ENCODE assay signal across 11 cellular contexts in the genomic region with DNA sequence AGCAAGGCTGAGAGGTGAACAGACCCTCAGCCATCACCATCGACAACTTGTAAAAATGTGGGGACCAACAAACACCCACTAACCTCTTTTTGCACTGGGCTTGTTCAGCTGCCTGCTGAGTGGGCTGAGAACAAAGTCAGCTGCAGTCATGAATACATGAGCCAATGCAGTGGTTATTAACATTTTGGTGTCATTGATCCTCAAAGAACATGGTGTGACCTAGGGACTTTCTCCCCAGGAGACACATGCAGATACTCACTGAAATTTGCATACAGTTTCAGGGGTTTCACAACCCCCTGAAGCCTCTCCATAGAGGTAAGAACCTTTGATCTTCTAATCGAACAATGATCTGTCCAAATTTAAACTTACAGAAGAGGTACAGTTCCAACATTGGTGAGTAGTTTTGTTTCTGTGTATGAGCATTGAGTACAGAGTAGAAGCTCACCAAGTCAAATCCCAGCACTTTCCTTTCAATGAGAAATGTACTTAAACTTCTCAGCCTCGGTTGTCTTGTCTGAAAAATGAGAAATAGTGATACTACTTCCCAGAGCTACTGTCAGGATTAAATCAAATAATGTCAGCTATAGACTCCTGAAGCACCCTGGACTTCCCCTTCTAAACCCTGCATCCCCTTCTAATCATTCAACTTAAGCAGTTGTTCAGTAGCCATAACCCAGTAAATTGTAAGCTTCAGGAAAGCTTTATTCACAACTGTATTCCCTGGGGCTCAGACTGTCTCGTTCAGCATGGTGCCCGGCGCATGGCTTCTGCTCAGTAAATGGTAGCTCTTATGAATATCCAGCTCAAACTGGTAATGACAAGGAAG.
DNase-seq lines count a peak whose midpoint lies in the region; ATAC-seq, FAIRE-seq and TF ChIP-seq lines count a peak whose summit lies in the region.
"Had no signal": no experiment of that assay in that cellular context is flagged by ENCODE, and none has a peak within 500 bp of the region (broad histone marks: within the 10 kb centered on the region; RNA-seq: fewer than 3 reads in every experiment).

No MANE protein-coding gene starts in this region.

- ATAC-seq in activated CD4-positive, alpha-beta T cell treated with anti-CD3 and anti-CD28 coated beads for 36 hours = peak; percentile 71
- ATAC-seq in GM21619 (IDR thresholded peaks at IDR 0.05; ENCODE audit: unreplicated experiment) (peak; percentile 80), HG03520 (IDR thresholded peaks at IDR 0.05; ENCODE audit: unreplicated experiment) (peak; percentile 83)

- peaks cover 84% of the 10 kb centered on the region for H3K4me1 Mint-ChIP-seq in activated CD4-positive, alpha-beta T cell treated with anti-CD3 and anti-CD28 coated beads for 36 hours

- H3K9me3 Mint-ChIP-seq in activated CD4-positive, alpha-beta T cell treated with anti-CD3 and anti-CD28 coated beads for 36 hours (ENCODE audit: low read depth) = no peaks in the 10 kb centered on the region

- no peak for TF ChIP-seq CTCF in kidney (IDR thresholded peaks at IDR 0.05; ENCODE audit: borderline replicate concordance, extremely low read depth, insufficient read depth)

- no peak overlapping the region for H3K4me3 ChIP-seq in kidney (ENCODE audit: low read length in 2 of 2)
- H3K4me3 ChIP-seq: prostate gland, tibial nerve had no signal

- peaks cover 2% of the 10 kb centered on the region for H3K36me3 Mint-ChIP-seq in activated CD4-positive, alpha-beta T cell treated with anti-CD3 and anti-CD28 coated beads for 36 hours (ENCODE audit: low read depth)

- intact Hi-C loops in activated CD4-positive, alpha-beta T cell treated with anti-CD3 and anti-CD28 coated beads for 36 hours (cut with DNase I, micrococcal nuclease) = loop anchor here (1.0 to 10.0 kb wide), 13 partner anchors 32 to 491 kb away; no protein-coding TSS in a partner anchor
- intact Hi-C loops in kidney (cut with DNase I) = no loop called here

- no peaks in the 10 kb centered on the region for H3K27me3 Mint-ChIP-seq in activated CD4-positive, alpha-beta T cell treated with anti-CD3 and anti-CD28 coated beads for 36 hours

- no peak overlapping the region for H3K9ac ChIP-seq in kidney (ENCODE audit: low read length in 2 of 2)

- DNase-seq in activated CD4-positive, alpha-beta T cell treated with anti-CD3 and anti-CD28 coated beads for 36 hours = peak; percentile 54
- DNase-seq in activated CD4-positive, alpha-beta T cell treated with anti-CD3 and anti-CD28 coated beads, Interleukin-2, amount 50 U/mL, for 1 hour = no peak
- peak; percentile 29 to 48 for DNase-seq in stimulated activated CD4-positive, alpha-beta T cell treated with anti-CD3 and anti-CD28 coated beads, Interleukin-2, amount 100 ng/mL, for 24 hours
- DNase-seq in kidney (no peak), NCI-H748 treated with DMSO at 0.1 percent for 48 hours (lab: John Stamatoyannopoulos, UW) (no peak), NK-92 (lab: John Stamatoyannopoulos, UW; ENCODE audit: unreplicated experiment) (no peak)

- H3K9me3 ChIP-seq in kidney (ENCODE audit: control insufficient read depth in 1 of 2, low read length in 2 of 2) = no peaks in the 10 kb centered on the region
- H3K9me3 ChIP-seq: prostate gland, tibial nerve had no signal

- H3K36me3 ChIP-seq in kidney (ENCODE audit: control insufficient read depth in 1 of 2, insufficient read depth in 2 of 2, low read length in 2 of 2) = no peaks in the 10 kb centered on the region
- H3K36me3 ChIP-seq: prostate gland, tibial nerve had no signal

- no peak overlapping the region for H3K27ac ChIP-seq in kidney (ENCODE audit: low read depth in 2 of 2, low read length in 2 of 2)
- H3K27ac ChIP-seq: prostate gland, tibial nerve had no signal

- CTCF ChIA-PET in activated CD4-positive, alpha-beta T cell treated with anti-CD3 and anti-CD28 coated beads for 36 hours (lab: Charles Lee) = interaction anchor here (0.5 to 1.5 kb wide), 7 partner anchors 10 to 296 kb away, joined by 3 to 9 read pairs (median 4); no protein-coding TSS in a partner anchor

- peak overlapping the region; percentile 44 for H3K4me3 Mint-ChIP-seq in activated CD4-positive, alpha-beta T cell treated with anti-CD3 and anti-CD28 coated beads for 36 hours

- H3K27ac Mint-ChIP-seq in activated CD4-positive, alpha-beta T cell treated with anti-CD3 and anti-CD28 coated beads for 36 hours = peak overlapping the region; percentile 91

- H3K4me1 ChIP-seq in kidney (ENCODE audit: control insufficient read depth in 1 of 2, insufficient read depth in 1 of 2, low read depth in 1 of 2, low read length in 2 of 2) = no peaks in the 10 kb centered on the region
- H3K4me1 ChIP-seq: prostate gland, tibial nerve had no signal

- POLR2A ChIA-PET in activated CD4-positive, alpha-beta T cell treated with anti-CD3 and anti-CD28 coated beads for 36 hours (lab: Charles Lee) = interaction anchor here (0.6 to 1.7 kb wide), 11 partner anchors 9 to 443 kb away, joined by 3 to 7 read pairs (median 4); no protein-coding TSS in a partner anchor

- no peak for FAIRE-seq in kidney (lab: Jason Lieb, UNC)
- FAIRE-seq: H54 had no signal

Comparison
In these comparisons a context has a peak if more than half of its experiments do, and no peak if none do; other contexts are left out.
1. DNase-seq: peak in activated CD4-positive, alpha-beta T cell treated with anti-CD3 and anti-CD28 coated beads for 36 hours (single experiment) and stimulated activated CD4-positive, alpha-beta T cell treated with anti-CD3 and anti-CD28 coated beads, Interleukin-2, amount 100 ng/mL, for 24 hours (2 of 2); none in activated CD4-positive, alpha-beta T cell treated with anti-CD3 and anti-CD28 coated beads, Interleukin-2, amount 50 U/mL, for 1 hour (single experiment), kidney (single experiment), NCI-H748 treated with DMSO at 0.1 percent for 48 hours (single experiment) and NK-92 (single experiment).
2. Peak in every context shown above with its lines, with median percentiles within 50 percentile points of each other: ATAC-seq.